In the genomic region with DNA sequence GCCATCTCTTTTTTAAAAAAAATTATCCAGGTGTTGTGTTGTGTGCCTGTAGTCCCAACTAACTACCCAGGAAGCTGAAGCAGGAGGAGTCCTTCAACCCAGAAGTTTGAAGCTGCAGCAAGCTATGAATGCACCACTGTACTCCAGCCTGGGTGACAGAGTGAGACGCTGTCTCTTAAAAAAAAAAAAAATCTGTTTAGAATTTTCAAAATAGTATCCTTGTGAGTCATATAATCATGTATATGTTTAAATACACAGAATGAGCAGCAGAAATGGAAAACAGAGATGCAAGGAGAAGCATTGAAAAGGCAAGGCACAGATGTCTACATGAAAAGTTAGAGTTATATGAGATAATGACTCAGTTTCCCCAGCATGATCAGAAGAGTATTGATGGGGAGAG, we compare ENCODE assay signal across 21 cellular contexts. TPM values are rescaled to one million over a fixed set of nuclear protein-coding genes. Genes with fewer than 3 reads are reported as not detected.
DNase-seq lines count a peak whose midpoint lies in the region; ATAC-seq and TF ChIP-seq lines count a peak whose summit lies in the region.
"Had no signal": no experiment of that assay in that cellular context is flagged by ENCODE, and none has a peak within 500 bp of the region (broad histone marks: within the 10 kb centered on the region; RNA-seq: fewer than 3 reads in every experiment).

No MANE protein-coding gene starts in this region.

- H3K36me3 ChIP-seq in SJSA1 (no peaks in the 10 kb centered on the region), vagina (no peaks in the 10 kb centered on the region)
- H3K36me3 ChIP-seq: BLaER1 treated with 17β-estradiol and CSF1 and Interleukin-3, amounts not matched to agents 10 nM and 100 nM had no signal

- H3K4me1 ChIP-seq in SJSA1 (replicated peaks) = peaks cover 30% of the 10 kb centered on the region
- no peaks in the 10 kb centered on the region for H3K4me1 ChIP-seq in vagina
- H3K4me1 ChIP-seq: BLaER1 treated with 17β-estradiol and CSF1 and Interleukin-3, amounts not matched to agents 10 nM and 100 nM had no signal

- no peak for ATAC-seq in HG03460 (IDR thresholded peaks at IDR 0.05; ENCODE audit: unreplicated experiment)

- DNase-seq in AG04450 (ENCODE audit: low read depth, low spot score) (no peak), HT1080 (ENCODE audit: low read depth) (peak; percentile 70), SJSA1 (ENCODE audit: low read depth in 1 of 2, low spot score in 2 of 2) (peak in 1 of 2 experiments; percentile 70), fibroblast of peridontal ligament (ENCODE audit: extremely low read depth) (peak; percentile 49), vagina (ENCODE audit: extremely low spot score in 2 of 2) (no peak), NCI-H2171 (lab: John Stamatoyannopoulos, UW) (no peak)
- DNase-seq in activated T-helper 1 cell treated with anti-CD3 and anti-CD28 coated beads, Interleukin-12 subunit alpha, Interleukin-12 subunit beta, Interleukin-2, Interleukin-4 antibody, amounts not matched to agents 30 ng/mL and 10 ng/mL and 1 ng/mL, durations not matched to agents 14 hours and 24 hours and 36 hours (ENCODE audit: low spot score) = no peak
- DNase-seq: ACHN; CD4-positive, alpha-beta memory T cell; GDM1; H7; NCI-H187; NCI-H446 treated with DMSO at 0.1 percent for 48 hours; NCI-H526 treated with DMSO at 0.1 percent for 48 hours; OCI-M1; SHP77 had no signal

- POLR2A ChIA-PET in AG04450 (lab: Yijun Ruan, JAX) = interaction anchor here (0.5 to 0.6 kb wide), 5 partner anchors 20 to 565 kb away, joined by 3 to 4 read pairs (median 3); no protein-coding TSS in a partner anchor

- H3K9me3 Mint-ChIP-seq in activated T-helper 1 cell treated with anti-CD3 and anti-CD28 coated beads, Interleukin-12 subunit alpha, Interleukin-12 subunit beta, Interleukin-2, Interleukin-4 antibody, amounts not matched to agents 30 ng/mL and 10 ng/mL and 1 ng/mL, durations not matched to agents 14 hours and 24 hours and 36 hours = peaks cover 21% of the 10 kb centered on the region

- no peak overlapping the region for H3K27ac Mint-ChIP-seq in activated T-helper 1 cell treated with anti-CD3 and anti-CD28 coated beads, Interleukin-12 subunit alpha, Interleukin-12 subunit beta, Interleukin-2, Interleukin-4 antibody, amounts not matched to agents 30 ng/mL and 10 ng/mL and 1 ng/mL, durations not matched to agents 14 hours and 24 hours and 36 hours
- H3K27ac Mint-ChIP-seq: CD4-positive, alpha-beta memory T cell had no signal

- H3K27ac ChIP-seq in AG04450 (ENCODE audit: low read depth, low read length) = peak overlapping the region; percentile 82
- H3K27ac ChIP-seq in SJSA1 = peak overlapping the region; percentile 64
- H3K27ac ChIP-seq in vagina = no peak overlapping the region
- H3K27ac ChIP-seq: 22Rv1; BLaER1 treated with 17β-estradiol and CSF1 and Interleukin-3, amounts not matched to agents 10 nM and 100 nM; KMS-11; SK-N-MC had no signal

- intact Hi-C loops in activated T-helper 1 cell treated with anti-CD3 and anti-CD28 coated beads, Interleukin-12 subunit alpha, Interleukin-12 subunit beta, Interleukin-2, Interleukin-4 antibody, amounts not matched to agents 30 ng/mL and 10 ng/mL and 1 ng/mL, durations not matched to agents 14 hours and 24 hours and 36 hours (cut with micrococcal nuclease) = no loop called here
- intact Hi-C loops in vagina (cut with DNase I) = no loop called here

- CTCF ChIA-PET in AG04450 (lab: Charles Lee) = interaction anchor here (1.0 kb wide), 1 partner anchor 47 kb away, joined by 4 read pairs; no protein-coding TSS in a partner anchor

- H3K9me3 ChIP-seq in AG04450 (ENCODE audit: control insufficient read depth, insufficient read depth, low read length) (peaks cover 26% of the 10 kb centered on the region), SJSA1 (replicated peaks) (peaks cover 8% of the 10 kb centered on the region), vagina (no peaks in the 10 kb centered on the region)

- H3K27me3 ChIP-seq in AG04450 (ENCODE audit: control insufficient read depth, insufficient read depth, low read length) (no peaks in the 10 kb centered on the region), SJSA1 (replicated peaks) (no peaks in the 10 kb centered on the region), vagina (no peaks in the 10 kb centered on the region)
- H3K27me3 ChIP-seq: BLaER1 treated with 17β-estradiol and CSF1 and Interleukin-3, amounts not matched to agents 10 nM and 100 nM had no signal

- no peak overlapping the region for H3K4me3 Mint-ChIP-seq in activated T-helper 1 cell treated with anti-CD3 and anti-CD28 coated beads, Interleukin-12 subunit alpha, Interleukin-12 subunit beta, Interleukin-2, Interleukin-4 antibody, amounts not matched to agents 30 ng/mL and 10 ng/mL and 1 ng/mL, durations not matched to agents 14 hours and 24 hours and 36 hours

- peaks cover 4% of the 10 kb centered on the region for H3K27me3 Mint-ChIP-seq in activated T-helper 1 cell treated with anti-CD3 and anti-CD28 coated beads, Interleukin-12 subunit alpha, Interleukin-12 subunit beta, Interleukin-2, Interleukin-4 antibody, amounts not matched to agents 30 ng/mL and 10 ng/mL and 1 ng/mL, durations not matched to agents 14 hours and 24 hours and 36 hours (ENCODE audit: insufficient read depth)

- H3K4me3 ChIP-seq in AG04450 (ENCODE audit: low read depth, low read length) = no peak overlapping the region
- H3K4me3 ChIP-seq in SJSA1 = no peak overlapping the region
- no peak overlapping the region for H3K4me3 ChIP-seq in vagina
- H3K4me3 ChIP-seq: SK-N-MC had no signal

- TF ChIP-seq CTCF in AG04450 (IDR thresholded peaks at IDR 0.05; ENCODE audit: low read depth, low read length) = no peak
- no peak for TF ChIP-seq CTCF in vagina (IDR thresholded peaks at IDR 0.05)

- peaks cover 7% of the 10 kb centered on the region for H3K4me1 Mint-ChIP-seq in activated T-helper 1 cell treated with anti-CD3 and anti-CD28 coated beads, Interleukin-12 subunit alpha, Interleukin-12 subunit beta, Interleukin-2, Interleukin-4 antibody, amounts not matched to agents 30 ng/mL and 10 ng/mL and 1 ng/mL, durations not matched to agents 14 hours and 24 hours and 36 hours (ENCODE audit: low read depth)
- H3K4me1 Mint-ChIP-seq: CD4-positive, alpha-beta memory T cell had no signal

- TF ChIP-seq POLR2A in vagina (IDR thresholded peaks at IDR 0.05) = no peak

- H3K36me3 Mint-ChIP-seq in activated T-helper 1 cell treated with anti-CD3 and anti-CD28 coated beads, Interleukin-12 subunit alpha, Interleukin-12 subunit beta, Interleukin-2, Interleukin-4 antibody, amounts not matched to agents 30 ng/mL and 10 ng/mL and 1 ng/mL, durations not matched to agents 14 hours and 24 hours and 36 hours (ENCODE audit: low read depth) = peaks cover 3% of the 10 kb centered on the region

RNA-seq across cellular contexts. Expression of a gene that starts 31.2 kb away (rescaled TPM):
- polyA plus RNA-seq in AG04450 (2011; rRNA removed) = 30.3 and 42.3 TPM in 2 replicates
- polyA minus RNA-seq in AG04450 (2011; rRNA and poly(A)+ RNA removed) = 29.1 and 38.4 TPM in 2 replicates
- total RNA-seq in HT1080 (2014; rRNA removed; shearing (Covaris generic)) = 55.8 and 67.8 TPM in 2 replicates
- polyA plus RNA-seq in HT1080 (2015; cell fraction: cytosol; rRNA removed) = 46.7 and 54.9 TPM in 2 replicates
- 51.8 and 57.6 TPM in 2 replicates for polyA plus RNA-seq in HT1080 (2015; cell fraction: nucleus; rRNA removed)
- 117 and 118 TPM in 2 replicates for total RNA-seq in SJSA1 (2014; rRNA removed; shearing (Covaris generic))
- 1.6 and 1.7 TPM in 2 replicates for total RNA-seq in activated T-helper 1 cell treated with anti-CD3 and anti-CD28 coated beads, Interleukin-12 subunit alpha, Interleukin-12 subunit beta, Interleukin-2, Interleukin-4 antibody, amounts not matched to agents 30 ng/mL and 10 ng/mL and 1 ng/mL, durations not matched to agents 14 hours and 24 hours and 36 hours
- 31.9 TPM for total RNA-seq in vagina
- total RNA-seq: CD4-positive, alpha-beta memory T cell had no signal
- polyA plus RNA-seq: CD4-positive, alpha-beta memory T cell had no signal

RNA-seq across cellular contexts. Expression of a gene that starts 56.4 kb away (rescaled TPM):
- polyA plus RNA-seq in AG04450 (2011; rRNA removed) = not detected in 2 replicates
- not detected in 2 replicates for polyA minus RNA-seq in AG04450 (2011; rRNA and poly(A)+ RNA removed)
- total RNA-seq in HT1080 (2014; rRNA removed; shearing (Covaris generic)) = not detected in 2 replicates
- not detected in 2 replicates for polyA plus RNA-seq in HT1080 (2015; cell fraction: cytosol; rRNA removed)
- polyA plus RNA-seq in HT1080 (2015; cell fraction: nucleus; rRNA removed) = not detected in 2 replicates
- not detected in 2 replicates for total RNA-seq in SJSA1 (2014; rRNA removed; shearing (Covaris generic))
- total RNA-seq in activated T-helper 1 cell treated with anti-CD3 and anti-CD28 coated beads, Interleukin-12 subunit alpha, Interleukin-12 subunit beta, Interleukin-2, Interleukin-4 antibody, amounts not matched to agents 30 ng/mL and 10 ng/mL and 1 ng/mL, durations not matched to agents 14 hours and 24 hours and 36 hours = not detected in 2 replicates
- total RNA-seq in vagina = not detected
- total RNA-seq: CD4-positive, alpha-beta memory T cell; H7 had no signal
- polyA plus RNA-seq: CD4-positive, alpha-beta memory T cell had no signal

Comparison
In these comparisons a context has a peak if more than half of its experiments do, and no peak if none do; other contexts are left out.
1. DNase-seq: peak in HT1080 (single experiment) and fibroblast of peridontal ligament (single experiment); none in AG04450 (single experiment), activated T-helper 1 cell treated with anti-CD3 and anti-CD28 coated beads, Interleukin-12 subunit alpha, Interleukin-12 subunit beta, Interleukin-2, Interleukin-4 antibody, amounts not matched to agents 30 ng/mL and 10 ng/mL and 1 ng/mL, durations not matched to agents 14 hours and 24 hours and 36 hours (single experiment), vagina (0 of 2) and NCI-H2171 (single experiment).
2. RNA of a gene that starts 31.2 kb away (total RNA-seq): 117 to 118 TPM in SJSA1, 55.8 to 67.8 TPM in HT1080 and 31.9 TPM in vagina (single experiment); 1.6 to 1.7 TPM in activated T-helper 1 cell treated with anti-CD3 and anti-CD28 coated beads, Interleukin-12 subunit alpha, Interleukin-12 subunit beta, Interleukin-2, Interleukin-4 antibody, amounts not matched to agents 30 ng/mL and 10 ng/mL and 1 ng/mL, durations not matched to agents 14 hours and 24 hours and 36 hours; every median in the first group is over 10 times any median in the second.